In the genomic region with DNA sequence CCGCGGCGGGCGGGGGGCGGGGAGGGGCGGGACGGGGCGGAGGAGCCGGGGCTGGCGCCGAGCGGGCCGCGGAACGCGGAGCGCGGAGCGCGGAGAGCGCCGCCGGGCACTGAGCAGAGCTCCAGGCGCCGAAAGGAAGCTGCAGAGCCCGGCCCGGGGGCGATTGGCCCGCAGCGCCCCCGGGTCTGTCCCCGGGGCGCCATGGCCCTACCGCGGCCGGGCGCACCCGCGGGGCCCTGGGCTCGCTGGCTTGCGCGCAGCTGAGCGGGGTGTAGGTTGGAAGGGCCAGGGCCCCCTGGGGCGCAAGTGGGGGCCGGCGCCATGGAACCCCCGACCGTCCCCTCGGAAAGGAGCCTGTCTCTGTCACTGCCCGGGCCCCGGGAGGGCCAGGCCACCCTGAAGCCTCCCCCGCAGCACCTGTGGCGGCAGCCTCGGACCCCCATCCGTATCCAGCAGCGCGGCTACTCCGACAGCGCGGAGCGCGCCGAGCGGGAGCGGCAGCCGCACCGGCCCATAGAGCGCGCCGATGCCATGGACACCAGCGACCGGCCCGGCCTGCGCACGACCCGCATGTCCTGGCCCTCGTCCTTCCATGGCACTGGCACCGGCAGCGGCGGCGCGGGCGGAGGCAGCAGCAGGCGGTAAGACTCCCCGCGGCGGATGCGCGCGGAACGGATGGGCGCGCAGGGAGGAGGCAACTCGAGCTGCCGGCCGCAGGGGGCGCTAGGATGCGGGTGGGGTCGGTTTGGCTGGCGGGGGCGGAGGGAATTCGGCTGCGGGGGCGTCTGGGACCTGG, we compare ENCODE assay signal across 8 cellular contexts. TPM values are rescaled to one million over a fixed set of nuclear protein-coding genes. Genes with fewer than 3 reads are reported as not detected.
DNase-seq lines count a peak whose midpoint lies in the region; ATAC-seq and TF ChIP-seq lines count a peak whose summit lies in the region.

Gene PDE4A (plus strand): TSS at position 95 of the 796 bp plus-strand sequence. CDS start 227 bp downstream, at position 322.

- intact Hi-C loops in mammary epithelial cell (cut with micrococcal nuclease): no loop called here
- intact Hi-C loops in upper lobe of right lung (cut with DNase I): no loop called here

- peak within 1 kb of the TSS; percentile 89 for H3K4me3 Mint-ChIP-seq in T-helper 1 cell treated with Interleukin-12 subunit alpha and Interleukin-12 subunit beta and Interleukin-4 antibody, amounts not matched to agents 30 μg/mL and 1 μg/mL, for 36 hours
- peak within 1 kb of the TSS; percentile 60 for H3K4me3 Mint-ChIP-seq in memory B cell

- 0% methylated on average over 8 of the region's 104 CpGs for WGBS in mammary epithelial cell (ENCODE audit: low coverage, missing lambda C conversion rate)

- DNase-seq in BJ (ENCODE audit: low read depth) (no peak), HCEC 1CT (peak; percentile 39), mammary epithelial cell (peak; percentile 43), memory B cell (ENCODE audit: low spot score in 2 of 2) (peak; percentile 65 to 74), upper lobe of right lung (no peak), NCI-H774 (lab: John Stamatoyannopoulos, UW) (no peak)

- dilution Hi-C loops in mammary epithelial cell (cut with HindIII; ENCODE audit: low sequenced_read_pairs): no loop called here

- H3K4me3 ChIP-seq in BJ (ENCODE audit: low read depth, low read length) (peak within 1 kb of the TSS; percentile 17), mammary epithelial cell (replicated peaks in 1 of 3; ENCODE audit: insufficient read depth in 1 of 3, low read depth in 2 of 3, low read length in 3 of 3) (peak within 1 kb of the TSS in 1 of 3 experiments; percentile 15), upper lobe of right lung (peak within 1 kb of the TSS; percentile 19)

- H3K27me3 ChIP-seq in BJ (ENCODE audit: control insufficient read depth, insufficient read depth, low read length) (peaks cover 34% of the 10 kb centered on the region), mammary epithelial cell (ENCODE audit: insufficient read depth, low read length) (peaks cover 34% of the 10 kb centered on the region), upper lobe of right lung (peaks cover 57% of the 10 kb centered on the region)

- no peak within 1 kb of the TSS for H3K9ac ChIP-seq in mammary epithelial cell (ENCODE audit: insufficient read depth, low read length)

- H3K79me2 ChIP-seq in mammary epithelial cell (ENCODE audit: insufficient read depth, low read length): no peaks in the 10 kb centered on the region

- H3K27me3 Mint-ChIP-seq in T-helper 1 cell treated with Interleukin-12 subunit alpha and Interleukin-12 subunit beta and Interleukin-4 antibody, amounts not matched to agents 30 μg/mL and 1 μg/mL, for 36 hours (ENCODE audit: low read depth): peaks cover 25% of the 10 kb centered on the region
- peaks cover 28% of the 10 kb centered on the region for H3K27me3 Mint-ChIP-seq in memory B cell

- CTCF ChIA-PET in BJ (lab: Yijun Ruan, JAX): interaction anchor here (0.6 to 17.1 kb wide), 3 partner anchors 14 to 78 kb away, joined by 3 to 321 read pairs (median 6); partner anchors contain the start of gene CDC37
- CTCF ChIA-PET in mammary epithelial cell (lab: Charles Lee; ENCODE audit: low non-redundant PET): interaction anchor here (0.8 kb wide), 1 partner anchor 20 kb away, joined by 12 read pairs; no protein-coding TSS in a partner anchor

- in situ Hi-C loops in mammary epithelial cell (cut with MboI; ENCODE audit: low sequenced_read_pairs in 2 of 2): no loop called here

- H3K27ac Mint-ChIP-seq in T-helper 1 cell treated with Interleukin-12 subunit alpha and Interleukin-12 subunit beta and Interleukin-4 antibody, amounts not matched to agents 30 μg/mL and 1 μg/mL, for 36 hours: peak within 1 kb of the TSS; percentile 86
- peak within 1 kb of the TSS; percentile 87 for H3K27ac Mint-ChIP-seq in memory B cell

- H3K9me3 ChIP-seq in mammary epithelial cell (replicated peaks; ENCODE audit: insufficient read depth, low read length): no peaks in the 10 kb centered on the region
- no peaks in the 10 kb centered on the region for H3K9me3 ChIP-seq in upper lobe of right lung

- H3K27ac ChIP-seq in mammary epithelial cell (ENCODE audit: insufficient read depth, low read depth, low read length): no peak within 1 kb of the TSS
- H3K27ac ChIP-seq in upper lobe of right lung: no peak within 1 kb of the TSS

- peaks cover 52% of the 10 kb centered on the region for H3K4me1 Mint-ChIP-seq in T-helper 1 cell treated with Interleukin-12 subunit alpha and Interleukin-12 subunit beta and Interleukin-4 antibody, amounts not matched to agents 30 μg/mL and 1 μg/mL, for 36 hours (ENCODE audit: low read depth)
- H3K4me1 Mint-ChIP-seq in memory B cell: peaks cover 45% of the 10 kb centered on the region

- H4K20me1 ChIP-seq in mammary epithelial cell (ENCODE audit: insufficient read depth, low read length): peaks cover 3% of the 10 kb centered on the region

- no peaks in the 10 kb centered on the region for H3K9me3 Mint-ChIP-seq in T-helper 1 cell treated with Interleukin-12 subunit alpha and Interleukin-12 subunit beta and Interleukin-4 antibody, amounts not matched to agents 30 μg/mL and 1 μg/mL, for 36 hours
- H3K9me3 Mint-ChIP-seq in memory B cell: peaks cover 2% of the 10 kb centered on the region

- peaks cover 18% of the 10 kb centered on the region for H3K36me3 Mint-ChIP-seq in T-helper 1 cell treated with Interleukin-12 subunit alpha and Interleukin-12 subunit beta and Interleukin-4 antibody, amounts not matched to agents 30 μg/mL and 1 μg/mL, for 36 hours (ENCODE audit: low read depth)
- H3K36me3 Mint-ChIP-seq in memory B cell: no peaks in the 10 kb centered on the region

- BruUV-seq in mammary epithelial cell (replicated peaks; lab: Mats Ljungman, UMichigan): no TSS peak

- H2AFZ ChIP-seq in mammary epithelial cell (ENCODE audit: low read depth, low read length): peak within 1 kb of the TSS; percentile 2

- peak within 1 kb of the TSS; percentile 66 for H3K4me2 ChIP-seq in mammary epithelial cell (ENCODE audit: insufficient read depth, low read depth, low read length)

- TF ChIP-seq CTCF in BJ (IDR thresholded peaks at IDR 0.05; ENCODE audit: insufficient read depth, low read depth, low read length) (peak; percentile 52), mammary epithelial cell (conservative IDR thresholded peaks at IDR 0.05 in 1 of 2, IDR thresholded peaks at IDR 0.05 in 1 of 2; ENCODE audit: extremely low read depth in 1 of 2, insufficient read depth in 1 of 2, low read depth in 1 of 2, low read length in 2 of 2) (peak; percentile 21 to 31), upper lobe of right lung (IDR thresholded peaks at IDR 0.05) (peak; percentile 36)

- ATAC-seq in memory B cell (ENCODE audit: low read depth): no peak
- no peak for ATAC-seq in upper lobe of right lung
- no peak for ATAC-seq in GM21825 (IDR thresholded peaks at IDR 0.05; ENCODE audit: unreplicated experiment)

- H3K36me3 ChIP-seq in BJ (ENCODE audit: control insufficient read depth, insufficient read depth, low read length): no peaks in the 10 kb centered on the region
- no peaks in the 10 kb centered on the region for H3K36me3 ChIP-seq in mammary epithelial cell (ENCODE audit: insufficient read depth, low read length)
- no peaks in the 10 kb centered on the region for H3K36me3 ChIP-seq in upper lobe of right lung

- H3K4me1 ChIP-seq in mammary epithelial cell (ENCODE audit: insufficient read depth, low read length) (peaks cover 38% of the 10 kb centered on the region), upper lobe of right lung (peaks cover 46% of the 10 kb centered on the region)

- POLR2A ChIA-PET in BJ (lab: Charles Lee): no interaction called here

RNA-seq across cellular contexts. Expression of gene PDE4A, which starts in this region (rescaled TPM):
- polyA plus RNA-seq in BJ (2011; rRNA removed): 3.4 and 4.2 TPM in 2 replicates
- 11.1 and 15.9 TPM in 2 replicates for polyA minus RNA-seq in BJ (2011; rRNA and poly(A)+ RNA removed)
- 1 to 10 TPM; 1.3 to 1.5 TPM for total RNA-seq in mammary epithelial cell
- 0.45 TPM for polyA plus RNA-seq in mammary epithelial cell
- 2.4 TPM for polyA minus RNA-seq in mammary epithelial cell
- total RNA-seq in upper lobe of right lung: 35.5 TPM

Comparison
In these comparisons a context has a peak if more than half of its experiments do, and no peak if none do; other contexts are left out.
1. RNA of gene PDE4A (total RNA-seq): 35.5 TPM in upper lobe of right lung (single experiment); 1.3 to 1.5 TPM in mammary epithelial cell; every median in the first group is over 10 times any median in the second.
2. DNase-seq: peak in HCEC 1CT (single experiment), mammary epithelial cell (single experiment) and memory B cell (2 of 2); none in BJ (single experiment), upper lobe of right lung (single experiment) and NCI-H774 (single experiment).
3. Peak in every context shown above with its lines, with median percentiles within 50 percentile points of each other: CTCF ChIP-seq.